Comparison of ENCODE assay signal across 8 cellular contexts in the genomic region with DNA sequence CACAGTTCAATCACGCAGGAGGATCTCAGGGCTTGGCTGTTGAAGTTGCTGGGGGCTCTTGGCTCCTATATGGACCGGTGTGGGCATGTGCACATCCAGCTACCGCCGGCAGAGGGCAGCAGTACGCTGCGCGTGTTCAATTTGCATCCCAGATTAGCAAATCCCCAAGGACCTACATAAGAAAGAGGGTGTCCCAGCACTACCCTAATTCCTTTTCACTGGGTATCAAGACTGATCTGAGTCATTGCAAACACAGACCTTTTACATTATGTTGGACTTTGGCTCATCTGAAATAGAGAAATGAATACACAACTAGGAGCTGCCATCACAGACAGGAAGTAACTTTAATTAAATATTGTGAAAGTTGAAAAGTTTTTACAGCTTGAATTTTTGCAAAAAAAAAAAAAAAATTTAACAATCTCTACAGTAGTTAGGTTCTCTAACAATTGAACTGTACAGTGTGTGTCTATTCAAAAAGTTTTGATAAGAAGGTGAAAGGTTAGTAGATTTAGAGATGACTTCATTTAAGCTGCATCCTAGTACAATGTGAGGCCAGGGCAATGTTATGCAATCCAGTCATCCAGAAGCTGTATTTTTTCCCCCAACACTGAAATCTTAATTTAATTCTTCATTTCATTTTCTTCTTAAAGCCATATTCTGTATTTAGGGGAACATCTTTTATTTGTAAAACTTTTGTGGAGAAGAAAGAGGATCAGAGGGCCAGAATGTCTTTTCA.
DNase-seq lines count a peak whose midpoint lies in the region; ATAC-seq and TF ChIP-seq lines count a peak whose summit lies in the region.

No MANE protein-coding gene starts in this region.

- DNase-seq in DMS114 treated with DMSO at 0.1 percent for 48 hours (lab: John Stamatoyannopoulos, UW; ENCODE audit: unreplicated experiment) = peak; percentile 43
- DNase-seq in HT1080 (ENCODE audit: low read depth) = peak; percentile 67
- DNase-seq in Panc1 (ENCODE audit: low read depth, low spot score) = peak; percentile 75
- DNase-seq in activated T-cell treated with anti-CD3 and anti-CD28 coated beads, Interleukin-2, amount 50 U/mL, for 72 hours = peak; percentile 58 to 66
- peak; percentile 91 for DNase-seq in fibroblast of the aortic adventitia (ENCODE audit: low read depth)
- DNase-seq in superior temporal gyrus (ENCODE audit: extremely low spot score) = peak; percentile 84

- intact Hi-C loops in Panc1 (cut with micrococcal nuclease; ENCODE audit: unreplicated experiment) = loop anchor here (1.0 to 5.0 kb wide), 3 partner anchors 411 to 518 kb away; no protein-coding TSS in a partner anchor

- H3K4me3 ChIP-seq in Panc1 (ENCODE audit: low read depth in 2 of 2, low read length in 2 of 2) = no peak overlapping the region
- no peak overlapping the region for H3K4me3 ChIP-seq in fibroblast of the aortic adventitia (ENCODE audit: low read depth, low read length)
- H3K4me3 ChIP-seq in neutrophil (ENCODE audit: low read depth in 1 of 2, low read length in 1 of 2) = no peak overlapping the region

- no peak overlapping the region for H3K27ac Mint-ChIP-seq in activated T-cell treated with anti-CD3 and anti-CD28 coated beads, Interleukin-2, amount 50 U/mL, for 72 hours

- in situ Hi-C loops in Panc1 (cut with HindIII; ENCODE audit: low pct_unique_long_range_greater_than_20kb, low sequenced_read_pairs) = no loop called here

- H3K27ac ChIP-seq in Panc1 (ENCODE audit: low read length) = no peak overlapping the region
- no peak overlapping the region for H3K27ac ChIP-seq in neutrophil

- no peaks in the 10 kb centered on the region for H3K36me3 Mint-ChIP-seq in activated T-cell treated with anti-CD3 and anti-CD28 coated beads, Interleukin-2, amount 50 U/mL, for 72 hours (ENCODE audit: insufficient read depth in 2 of 2)

- H3K27me3 ChIP-seq in Panc1 (ENCODE audit: control insufficient read depth, insufficient read depth, low read length) (peaks cover 6% of the 10 kb centered on the region), neutrophil (peaks cover 18% of the 10 kb centered on the region)

- H3K36me3 ChIP-seq in Panc1 (ENCODE audit: control insufficient read depth, insufficient read depth, low read length) = no peaks in the 10 kb centered on the region
- H3K36me3 ChIP-seq in neutrophil = no peaks in the 10 kb centered on the region

- no TSS peak for BruUV-seq in Panc1 (replicated peaks; lab: Mats Ljungman, UMichigan)

- H3K4me3 Mint-ChIP-seq in activated T-cell treated with anti-CD3 and anti-CD28 coated beads, Interleukin-2, amount 50 U/mL, for 72 hours = no peak overlapping the region

- no peaks in the 10 kb centered on the region for H3K4me1 Mint-ChIP-seq in activated T-cell treated with anti-CD3 and anti-CD28 coated beads, Interleukin-2, amount 50 U/mL, for 72 hours (ENCODE audit: low read depth)

- TF ChIP-seq CTCF in Panc1 (IDR thresholded peaks at IDR 0.05) (peak; percentile 95), fibroblast of the aortic adventitia (IDR thresholded peaks at IDR 0.05; ENCODE audit: insufficient read depth, low read length) (peak; percentile 98), neutrophil (IDR thresholded peaks at IDR 0.05) (peak; percentile 89)

- H3K27me3 Mint-ChIP-seq in activated T-cell treated with anti-CD3 and anti-CD28 coated beads, Interleukin-2, amount 50 U/mL, for 72 hours (ENCODE audit: low read depth) = no peaks in the 10 kb centered on the region

- CTCF ChIA-PET in Panc1 (lab: Charles Lee) = interaction anchor here (0.6 to 1.4 kb wide), 8 partner anchors 51 to 602 kb away, joined by 3 to 18 read pairs (median 6); no protein-coding TSS in a partner anchor

- H3K9me3 Mint-ChIP-seq in activated T-cell treated with anti-CD3 and anti-CD28 coated beads, Interleukin-2, amount 50 U/mL, for 72 hours = no peaks in the 10 kb centered on the region

- ATAC-seq in GM21423 (IDR thresholded peaks at IDR 0.05; ENCODE audit: unreplicated experiment) (peak; percentile 83), Panc1 (peak; percentile 85)
- peak; percentile 58 to 68 for ATAC-seq in activated T-cell treated with anti-CD3 and anti-CD28 coated beads, Interleukin-2, amount 50 U/mL, for 72 hours (replicated peaks in 1 of 2)

- H3K4me1 ChIP-seq in Panc1 (ENCODE audit: control insufficient read depth, insufficient read depth, low read length) = no peaks in the 10 kb centered on the region
- H3K4me1 ChIP-seq in neutrophil (ENCODE audit: control insufficient read depth in 1 of 2, insufficient read depth in 1 of 2, low read depth in 1 of 2, low read length in 1 of 2) = no peaks in the 10 kb centered on the region

- POLR2A ChIA-PET in Panc1 (lab: Charles Lee) = no interaction called here

- no peaks in the 10 kb centered on the region for H3K9me3 ChIP-seq in Panc1 (ENCODE audit: control insufficient read depth, insufficient read depth, low read depth, low read length)
- no peaks in the 10 kb centered on the region for H3K9me3 ChIP-seq in neutrophil
